Comparison of ENCODE assay signal across 18 cellular contexts in genomic region chr7:129917934-129918333, GRCh38. TPM values are rescaled to one million over a fixed set of nuclear protein-coding genes. Genes with fewer than 3 reads are reported as not detected.
A peak's percentile ranks its signal among the peaks of the same experiment; 100 is the strongest.
DNase-seq lines count a peak whose midpoint lies in the region; ATAC-seq and TF ChIP-seq lines count a peak whose summit lies in the region.
"Had no signal": no experiment of that assay in that cellular context is flagged by ENCODE, and none has a peak within 500 bp of the region (broad histone marks: within the 10 kb centered on the region; RNA-seq: fewer than 3 reads in every experiment).

No MANE protein-coding gene starts in this region.

- H3K4me1 Mint-ChIP-seq in T-cell (peaks cover 65 to 78% (median 70%) of the 10 kb centered on the region in 3 donors), endothelial cell (ENCODE audit: unreplicated experiment) (peaks cover 22% of the 10 kb centered on the region)

- H3K79me2 ChIP-seq in SK-N-SH (ENCODE audit: insufficient read depth), result peaks cover 99% of the 10 kb centered on the region

- H3K9ac ChIP-seq in SK-N-SH, result no peak overlapping the region
- H3K9ac ChIP-seq: KMS-11 had no signal

- H3K27me3 Mint-ChIP-seq in T-cell (no peaks in the 10 kb centered on the region), endothelial cell (ENCODE audit: unreplicated experiment) (peaks cover 4% of the 10 kb centered on the region)

- WGBS in SK-N-SH (ENCODE audit: low lambda C conversion rate), result 91% methylated on average over 4 of the region's 4 CpGs
- WGBS in sigmoid colon, 2 donors, result 72 to 81% methylated on average over 4 of the region's 4 CpGs
- 57% methylated on average over 4 of the region's 4 CpGs for WGBS in esophagus muscularis mucosa

- peaks cover 13% of the 10 kb centered on the region in 2 experiments; a peak in 3 of 4 replicates for H3K4me1 ChIP-seq in SK-N-SH (ENCODE audit: control insufficient read depth in 1 of 2, insufficient read depth in 2 of 2, low read depth in 1 of 2, low read length in 1 of 2)
- peaks cover 0 to 66% (median 62%) of the 10 kb centered on the region in 4 donors for H3K4me1 ChIP-seq in sigmoid colon
- peaks cover 43 to 80% (median 76%) of the 10 kb centered on the region in 4 donors for H3K4me1 ChIP-seq in esophagus muscularis mucosa

- H3F3A ChIP-seq in SK-N-SH (replicated peaks; ENCODE audit: insufficient read depth), result peaks cover 12% of the 10 kb centered on the region

- CTCF ChIA-PET in SK-N-SH (lab: Yijun Ruan, JAX), result interaction anchor here (0.8 to 1.2 kb wide), 3 partner anchors 12 to 63 kb away, joined by 3 read pairs; no protein-coding TSS in a partner anchor
- CTCF ChIA-PET in T-cell (lab: Charles Lee), result interaction anchor here in 1 of 2 donors (0.5 kb wide), 1 partner anchor 23 kb away, joined by 4 read pairs; no protein-coding TSS in a partner anchor

- TF ChIP-seq POLR2A in sigmoid colon (IDR thresholded peaks at IDR 0.05) (no peak), esophagus muscularis mucosa (IDR thresholded peaks at IDR 0.05; ENCODE audit: low read depth) (no peak)

- intact Hi-C loops in sigmoid colon (cut with DNase I) (no loop called here), esophagus muscularis mucosa (cut with DNase I) (no loop called here)

- TF ChIP-seq RAD21 in SK-N-SH (IDR thresholded peaks at IDR 0.05; ENCODE audit: low read length), result no peak

- peaks cover 34% of the 10 kb centered on the region for H3K36me3 Mint-ChIP-seq in T-cell
- H3K36me3 Mint-ChIP-seq in endothelial cell (ENCODE audit: low read depth, unreplicated experiment), result peaks cover 12% of the 10 kb centered on the region

- H3K9me3 Mint-ChIP-seq in T-cell (no peaks in the 10 kb centered on the region), endothelial cell (ENCODE audit: unreplicated experiment) (no peaks in the 10 kb centered on the region)

- ATAC-seq in SK-N-SH treated with all-trans-retinoic acid at 6 μM for 48 hours (no peak), T-cell (replicated peaks in 1 of 4) (no peak)

- H3K4me3 Mint-ChIP-seq in T-cell, result peak overlapping the region in 2 of 3 donors; percentile 21 to 57
- no peak overlapping the region for H3K4me3 Mint-ChIP-seq in endothelial cell (ENCODE audit: unreplicated experiment)

- no peaks in the 10 kb centered on the region for H3K27me3 ChIP-seq in SK-N-SH (ENCODE audit: insufficient read depth)
- H3K27me3 ChIP-seq in sigmoid colon, result no peaks in the 10 kb centered on the region
- no peaks in the 10 kb centered on the region for H3K27me3 ChIP-seq in esophagus muscularis mucosa

- H3K4me2 ChIP-seq in SK-N-SH, result no peak overlapping the region
- H3K4me2 ChIP-seq: KMS-11 had no signal

- TF ChIP-seq CTCF in SK-N-SH (IDR thresholded peaks at IDR 0.05), result no peak
- TF ChIP-seq CTCF in endothelial cell (IDR thresholded peaks at IDR 0.05; ENCODE audit: unreplicated experiment), result no peak
- TF ChIP-seq CTCF in sigmoid colon (IDR thresholded peaks at IDR 0.05), result no peak
- TF ChIP-seq CTCF in esophagus muscularis mucosa (IDR thresholded peaks at IDR 0.05), result no peak

- H3K4me3 ChIP-seq in SK-N-SH (ENCODE audit: low read depth in 2 of 2, low read length in 1 of 2), result no peak overlapping the region
- no peak overlapping the region for H3K4me3 ChIP-seq in sigmoid colon
- no peak overlapping the region for H3K4me3 ChIP-seq in esophagus muscularis mucosa

- POLR2A ChIA-PET in SK-N-SH (lab: Yijun Ruan, JAX), result no interaction called here
- POLR2A ChIA-PET in T-cell (lab: Charles Lee), result no interaction called here

- TF ChIP-seq EP300 in SK-N-SH (IDR thresholded peaks at IDR 0.05; ENCODE audit: borderline replicate concordance in 1 of 2, low read depth in 1 of 2, low read length in 1 of 2) (no peak), sigmoid colon (IDR thresholded peaks at IDR 0.05) (no peak), esophagus muscularis mucosa (IDR thresholded peaks at IDR 0.05) (no peak)

- H3K9me2 ChIP-seq in SK-N-SH, result no peaks in the 10 kb centered on the region

- H3K36me3 ChIP-seq in SK-N-SH (replicated peaks in 1 of 2; ENCODE audit: control insufficient read depth in 1 of 2, insufficient read depth in 2 of 2, low read length in 1 of 2), result peaks cover 11 to 48% of the 10 kb centered on the region in 2 experiments
- no peaks in the 10 kb centered on the region for H3K36me3 ChIP-seq in sigmoid colon
- peaks cover 0 to 3% (median 0%) of the 10 kb centered on the region in 4 donors for H3K36me3 ChIP-seq in esophagus muscularis mucosa

- H3K27ac Mint-ChIP-seq in T-cell (peak overlapping the region in 1 of 2 donors; percentile 65), endothelial cell (ENCODE audit: unreplicated experiment) (peak overlapping the region; percentile 16)

- H2AFZ ChIP-seq in SK-N-SH (ENCODE audit: low read depth), result no peak overlapping the region

- H3K27ac ChIP-seq in SK-N-SH (ENCODE audit: low read depth in 2 of 2, low read length in 1 of 2) (no peak overlapping the region), sigmoid colon (peak overlapping the region in 3 of 4 donors; percentile 17 to 48 (median 45)), esophagus muscularis mucosa (replicated peaks in 1 of 4) (peak overlapping the region in 2 of 4 donors; percentile 0 to 34)
- H3K27ac ChIP-seq: 22Rv1, KMS-11 had no signal

- H3K9me3 ChIP-seq in SK-N-SH (no peaks in the 10 kb centered on the region), sigmoid colon (no peaks in the 10 kb centered on the region), esophagus muscularis mucosa (no peaks in the 10 kb centered on the region)

- DNase-seq in SK-N-SH (no peak), T-cell (no peak), endothelial cell (ENCODE audit: low spot score) (no peak), sigmoid colon (no peak), esophagus muscularis mucosa (ENCODE audit: extremely low spot score) (no peak), NOMO-1 (lab: John Stamatoyannopoulos, UW; ENCODE audit: unreplicated experiment in 2 of 2) (no peak)
- DNase-seq in stimulated activated CD4-positive, alpha-beta T cell treated with anti-CD3 and anti-CD28 coated beads, Interleukin-4, amount 100 ng/mL, for 24 hours, result no peak
- DNase-seq: DMS79, NCI-H1417, NCI-H187 treated with DMSO at 0.1 percent for 48 hours, NCI-H226, NCI-H524 treated with DMSO at 0.1 percent for 48 hours, PC-3, RPMI8226, SIG-M5 had no signal

- peaks cover 67% of the 10 kb centered on the region for H4K20me1 ChIP-seq in SK-N-SH (ENCODE audit: insufficient read depth)

TF ChIP-seq in SK-N-SH treated with all-trans-retinoic acid at 6 μM for 48 hours, 23 proteins besides CTCF, POLR2A, EP300 and RAD21 (continues in another document):
- TF ChIP-seq TSHZ2 (CRISPR knock-in tag; IDR thresholded peaks at IDR 0.05), result no peak

TF ChIP-seq in SK-N-SH, 30 proteins besides CTCF, POLR2A, EP300 and RAD21:
- no peak for TF ChIP-seq RCOR1 (IDR thresholded peaks at IDR 0.05; ENCODE audit: low read length)
- TF ChIP-seq SMC3 (IDR thresholded peaks at IDR 0.05; ENCODE audit: low read depth, low read length), result no peak
- TF ChIP-seq EZH2phosphoT487 (IDR thresholded peaks at IDR 0.05; ENCODE audit: borderline replicate concordance, low read depth), result no peak
TF ChIP-seq in SK-N-SH: peak in this region for 0.

RNA-seq across cellular contexts. Expression of gene UBE2H, which starts 34.8 kb away (rescaled TPM):
- polyA plus RNA-seq in SK-N-SH (2012; rRNA removed) (129 and 162 TPM in 2 replicates), sigmoid colon (10 to 100 TPM; 20.4 to 25.7 (median 21.3) TPM)
- 170 and 186 TPM in 2 replicates for polyA plus RNA-seq in SK-N-SH (2012; cell fraction: cytosol; rRNA removed)
- polyA plus RNA-seq in SK-N-SH (2012; cell fraction: nucleus; rRNA removed), result 118 and 177 TPM in 2 replicates
- total RNA-seq in T-cell (10 to 100 TPM; 37.5 to 63.8 (median 50.1) TPM), endothelial cell (ENCODE audit: unreplicated experiment) (92.3 TPM), sigmoid colon (10 to 100 TPM; 68.8 to 99.7 (median 79.1) TPM), esophagus muscularis mucosa (100 to 1,000 TPM in 1 of 4 donors, 10 to 100 TPM in 3; 68.3 to 123 (median 91.4) TPM)

Comparison
In these comparisons a context has a peak if more than half of its experiments do, and no peak if none do; other contexts are left out.
1. H3K27ac ChIP-seq: peak in sigmoid colon (3 of 4); none in SK-N-SH (0 of 2).